Comparison of ENCODE assay signal across 27 cellular contexts in genomic region chrX:1119275-1119674, GRCh38.
DNase-seq lines count a peak whose midpoint lies in the region; ATAC-seq, FAIRE-seq and TF ChIP-seq lines count a peak whose summit lies in the region.
"Had no signal": no experiment of that assay in that cellular context is flagged by ENCODE, and none has a peak within 500 bp of the region (broad histone marks: within the 10 kb centered on the region; RNA-seq: fewer than 3 reads in every experiment).

No MANE protein-coding gene starts in this region.

- H3K4me1 Mint-ChIP-seq in CD4-positive, alpha-beta T cell (ENCODE audit: low read depth): no peaks in the 10 kb centered on the region
- H3K4me1 Mint-ChIP-seq: B cell; CD4-positive, alpha-beta memory T cell; CD8-positive, alpha-beta memory T cell had no signal

- CTCF ChIA-PET in CD4-positive, alpha-beta T cell (lab: Charles Lee): no interaction called here
- CTCF ChIA-PET in K562 (lab: Yijun Ruan, JAX; ENCODE audit: low intra/inter-chr PET ratio): no interaction called here

- no peaks in the 10 kb centered on the region for H3K79me2 ChIP-seq in MM.1S (ENCODE audit: low read length)
- no peaks in the 10 kb centered on the region for H3K79me2 ChIP-seq in K562 (ENCODE audit: control insufficient read depth, insufficient read depth, low read length)
- H3K79me2 ChIP-seq in hepatocyte: no peaks in the 10 kb centered on the region

- peak; percentile 36 for TF ChIP-seq CTCF in CD4-positive, alpha-beta T cell (IDR thresholded peaks at IDR 0.05)
- TF ChIP-seq CTCF in MM.1S (IDR thresholded peaks at IDR 0.05; ENCODE audit: low read length) (no peak), K562 (IDR thresholded peaks at IDR 0.05 in 2 of 3, conservative IDR thresholded peaks at IDR 0.05 in 1 of 3; ENCODE audit: insufficient read depth in 2 of 3, low read depth in 1 of 3, low read length in 3 of 3) (no peak), hepatocyte (IDR thresholded peaks at IDR 0.05; ENCODE audit: poor library complexity) (no peak), Peyer's patch (IDR thresholded peaks at IDR 0.05) (no peak)

- 0% methylated on average over 2 of the region's 2 CpGs for WGBS in K562 (ENCODE audit: insufficient coverage, low coverage, missing lambda C conversion rate)
- 56% methylated on average over 2 of the region's 2 CpGs for whole genome bisulfite sequencing in hepatocyte (ENCODE audit: low lambda C conversion rate, missing lambda C conversion rate)

- no peak overlapping the region for H3K27ac ChIP-seq in CD4-positive, alpha-beta T cell (ENCODE audit: low read depth, low read length)
- H3K27ac ChIP-seq in MM.1S (ENCODE audit: low read length): no peak overlapping the region
- no peak overlapping the region for H3K27ac ChIP-seq in K562 (ENCODE audit: extremely low read depth, low read depth, low read length)
- H3K27ac ChIP-seq in hepatocyte: peak overlapping the region; percentile 4
- no peak overlapping the region for H3K27ac ChIP-seq in Peyer's patch
- H3K27ac ChIP-seq: 22Rv1; A549; BLaER1 treated with 17β-estradiol and CSF1 and Interleukin-3, amounts not matched to agents 10 nM and 100 nM; C4-2B had no signal

- no peak for FAIRE-seq in K562 (lab: Jason Lieb, UNC)
- FAIRE-seq: A549, GM12878, GM12892, GM18507 had no signal

- TF ChIP-seq POLR2A in K562 (conservative IDR thresholded peaks at IDR 0.05) (no peak), Peyer's patch (IDR thresholded peaks at IDR 0.05) (no peak)

- H3K4me3 ChIP-seq in MM.1S (ENCODE audit: low read length) (no peak overlapping the region), K562 (no peak overlapping the region), hepatocyte (no peak overlapping the region), Peyer's patch (no peak overlapping the region)
- H3K4me3 ChIP-seq: A549; BLaER1 treated with 17β-estradiol and CSF1 and Interleukin-3, amounts not matched to agents 10 nM and 100 nM; GM12878 had no signal

- no TSS peak for BruUV-seq in K562 (replicated peaks; lab: Mats Ljungman, UMichigan)

- no peaks in the 10 kb centered on the region for H3F3A ChIP-seq in MM.1S (ENCODE audit: insufficient read depth, low read length)

- no peaks in the 10 kb centered on the region for H3K36me3 Mint-ChIP-seq in CD4-positive, alpha-beta T cell (ENCODE audit: low read depth)
- H3K36me3 Mint-ChIP-seq: CD4-positive, alpha-beta memory T cell had no signal

- no peaks in the 10 kb centered on the region for H4K20me1 ChIP-seq in MM.1S (ENCODE audit: insufficient read depth, low read length)
- H4K20me1 ChIP-seq in K562 (replicated peaks; ENCODE audit: control insufficient read depth, insufficient read depth, low read length): no peaks in the 10 kb centered on the region
- H4K20me1 ChIP-seq in hepatocyte (ENCODE audit: insufficient read depth, poor library complexity, severe bottlenecking): no peaks in the 10 kb centered on the region
- H4K20me1 ChIP-seq: BLaER1 treated with 17β-estradiol and CSF1 and Interleukin-3, amounts not matched to agents 10 nM and 100 nM had no signal

- H3K4me1 ChIP-seq in MM.1S (ENCODE audit: low read length) (no peaks in the 10 kb centered on the region), K562 (replicated peaks in 1 of 2; ENCODE audit: control insufficient read depth in 2 of 2, insufficient read depth in 2 of 2, low read length in 2 of 2) (no peaks in the 10 kb centered on the region), hepatocyte (ENCODE audit: insufficient read depth) (peaks cover 5% of the 10 kb centered on the region), Peyer's patch (no peaks in the 10 kb centered on the region)
- H3K4me1 ChIP-seq: A549 had no signal

- H3K36me3 ChIP-seq in MM.1S (replicated peaks; ENCODE audit: insufficient read depth, low read length) (no peaks in the 10 kb centered on the region), K562 (ENCODE audit: control insufficient read depth, insufficient read depth, low read length) (no peaks in the 10 kb centered on the region), hepatocyte (replicated peaks; ENCODE audit: insufficient read depth, low read depth) (no peaks in the 10 kb centered on the region), Peyer's patch (no peaks in the 10 kb centered on the region)
- H3K36me3 ChIP-seq: BLaER1 treated with 17β-estradiol and CSF1 and Interleukin-3, amounts not matched to agents 10 nM and 100 nM had no signal

- no peak overlapping the region for H3K27ac Mint-ChIP-seq in CD4-positive, alpha-beta T cell
- H3K27ac Mint-ChIP-seq: B cell; CD4-positive, alpha-beta memory T cell; CD8-positive, alpha-beta memory T cell had no signal

- H2AFZ ChIP-seq in MM.1S (ENCODE audit: low read length) (no peak overlapping the region), K562 (ENCODE audit: low read depth, low read length) (no peak overlapping the region), hepatocyte (peak overlapping the region; percentile 15)

- no peak for TF ChIP-seq RAD21 in K562 (CRISPR knock-in tag; conservative IDR thresholded peaks at IDR 0.05 in 1 of 2, IDR thresholded peaks at IDR 0.05 in 1 of 2)

- H3K27me3 Mint-ChIP-seq in CD4-positive, alpha-beta T cell: peaks cover 24% of the 10 kb centered on the region

- no peak for DNase-seq in CD4-positive, alpha-beta T cell
- DNase-seq in MM.1S: no peak
- no peak for DNase-seq in K562 (ENCODE audit: extremely low read depth in 1 of 4, low spot score in 3 of 4)
- no peak for DNase-seq in hepatocyte (ENCODE audit: low spot score)
- DNase-seq in putamen (ENCODE audit: low spot score): no peak
- DNase-seq in kidney tubule cell (ENCODE audit: low spot score): no peak
- DNase-seq in Peyer's patch: no peak
- DNase-seq: AML-193; CD4-positive, alpha-beta memory T cell; CD8-positive, alpha-beta memory T cell; COR-L47; DMS 273 treated with DMSO at 0.1 percent for 48 hours; DMS153; DMS53; DMS79; DND-41; EL; GDM1 had no signal

- H3K9me3 ChIP-seq in CD4-positive, alpha-beta T cell (ENCODE audit: control insufficient read depth, low read length): no peaks in the 10 kb centered on the region
- no peaks in the 10 kb centered on the region for H3K9me3 ChIP-seq in MM.1S (replicated peaks; ENCODE audit: insufficient read depth, low read length)
- H3K9me3 ChIP-seq in K562 (replicated peaks; ENCODE audit: control insufficient read depth, insufficient read depth, low read depth, low read length): no peaks in the 10 kb centered on the region
- H3K9me3 ChIP-seq in hepatocyte (ENCODE audit: low read depth): no peaks in the 10 kb centered on the region
- H3K9me3 ChIP-seq in Peyer's patch: no peaks in the 10 kb centered on the region
- H3K9me3 ChIP-seq: A549; BLaER1 treated with 17β-estradiol and CSF1 and Interleukin-3, amounts not matched to agents 10 nM and 100 nM had no signal

- H3K9ac ChIP-seq in MM.1S (ENCODE audit: low read length) (no peak overlapping the region), K562 (ENCODE audit: insufficient read depth in 1 of 2, low read depth in 2 of 2, low read length in 2 of 2) (no peak overlapping the region)
- H3K9ac ChIP-seq: BLaER1 treated with 17β-estradiol and CSF1 and Interleukin-3, amounts not matched to agents 10 nM and 100 nM had no signal

- H3K9me2 ChIP-seq in MM.1S (replicated peaks; ENCODE audit: insufficient read depth, low read length): no peaks in the 10 kb centered on the region
- H3K9me2 ChIP-seq in hepatocyte (replicated peaks; ENCODE audit: insufficient read depth): no peaks in the 10 kb centered on the region

- H3K4me2 ChIP-seq in MM.1S (ENCODE audit: low read depth, low read length) (peak overlapping the region; percentile 8; the same call in 1 of the 2 replicates), K562 (ENCODE audit: insufficient read depth, low read length) (no peak overlapping the region), hepatocyte (no peak overlapping the region)
- H3K4me2 ChIP-seq: A549; BLaER1 treated with 17β-estradiol and CSF1 and Interleukin-3, amounts not matched to agents 10 nM and 100 nM had no signal

- H3K27me3 ChIP-seq in CD4-positive, alpha-beta T cell (ENCODE audit: control insufficient read depth, insufficient read depth, low read length): peaks cover 9% of the 10 kb centered on the region
- H3K27me3 ChIP-seq in MM.1S (replicated peaks; ENCODE audit: insufficient read depth, low read length): no peaks in the 10 kb centered on the region
- no peaks in the 10 kb centered on the region for H3K27me3 ChIP-seq in K562 (ENCODE audit: control insufficient read depth in 2 of 2, insufficient read depth in 2 of 2, low read length in 2 of 2)
- H3K27me3 ChIP-seq in hepatocyte: peaks cover 4% of the 10 kb centered on the region
- no peaks in the 10 kb centered on the region for H3K27me3 ChIP-seq in Peyer's patch
- H3K27me3 ChIP-seq: BLaER1 treated with 17β-estradiol and CSF1 and Interleukin-3, amounts not matched to agents 10 nM and 100 nM had no signal

- ATAC-seq in CD4-positive, alpha-beta T cell (ENCODE audit: poor library complexity): no peak
- no peak for ATAC-seq in K562
- no peak for ATAC-seq in HG03354 (IDR thresholded peaks at IDR 0.05; ENCODE audit: poor library complexity, severe bottlenecking, unreplicated experiment)

- no peak overlapping the region for H3K4me3 Mint-ChIP-seq in CD4-positive, alpha-beta T cell
- H3K4me3 Mint-ChIP-seq: B cell; CD4-positive, alpha-beta memory T cell; CD8-positive, alpha-beta memory T cell had no signal

- intact Hi-C loops in CD4-positive, alpha-beta T cell (cut with DNase I, micrococcal nuclease): no loop called here
- intact Hi-C loops in K562 (cut with micrococcal nuclease): no loop called here

- H3K9me1 ChIP-seq in K562 (ENCODE audit: control insufficient read depth, insufficient read depth, low read length): no peaks in the 10 kb centered on the region

- no peaks in the 10 kb centered on the region for H3K9me3 Mint-ChIP-seq in CD4-positive, alpha-beta T cell

- TF ChIP-seq EP300 in K562 (IDR thresholded peaks at IDR 0.05; ENCODE audit: low read length): no peak

- in situ Hi-C loops in K562 (cut with MboI): no loop called here

- POLR2A ChIA-PET in CD4-positive, alpha-beta T cell (lab: Charles Lee): no interaction called here
- POLR2A ChIA-PET in K562 (lab: Yijun Ruan, JAX): no interaction called here
